Comparison of ENCODE assay signal across 19 cellular contexts in the genomic region with DNA sequence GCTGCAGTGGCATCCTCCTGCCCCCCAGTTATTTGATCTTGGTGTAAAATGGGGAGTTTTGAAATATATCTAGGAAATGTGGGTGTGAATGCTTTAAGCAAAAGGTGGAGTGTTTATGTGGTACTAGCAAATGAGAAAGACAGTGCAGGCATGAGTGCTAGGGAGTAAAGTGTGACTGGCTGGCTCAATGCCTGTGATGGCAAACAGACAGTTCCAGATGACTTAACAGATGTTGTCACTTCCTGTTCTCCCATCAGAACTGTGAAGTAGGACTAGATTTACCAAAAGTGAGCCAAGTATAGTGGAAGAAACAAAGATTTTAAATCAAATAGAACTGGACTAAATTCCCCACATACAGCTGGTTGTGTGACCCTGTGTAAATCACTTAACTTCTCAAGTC. TPM values are rescaled to one million over a fixed set of nuclear protein-coding genes. Genes with fewer than 3 reads are reported as not detected.
A peak's percentile ranks its signal among the peaks of the same experiment; 100 is the strongest.
DNase-seq lines count a peak whose midpoint lies in the region; ATAC-seq, FAIRE-seq and TF ChIP-seq lines count a peak whose summit lies in the region.
"Had no signal": no experiment of that assay in that cellular context is flagged by ENCODE, and none has a peak within 500 bp of the region (broad histone marks: within the 10 kb centered on the region; RNA-seq: fewer than 3 reads in every experiment).

No MANE protein-coding gene starts in this region.

- no peak overlapping the region for H3K4me3 Mint-ChIP-seq in effector memory CD8-positive, alpha-beta T cell
- H3K4me3 Mint-ChIP-seq: activated CD4-positive, alpha-beta memory T cell treated with anti-CD3 and anti-CD28 coated beads for 36 hours; activated naive CD8-positive, alpha-beta T cell; activated T-cell treated with anti-CD3 and anti-CD28 coated beads, Interleukin-2, amount 50 U/mL, for 4 hours; stimulated activated naive CD8-positive, alpha-beta T cell treated with anti-CD3 and anti-CD28 coated beads, Interleukin-15, Interleukin-2, amounts not matched to agents 100 ng/mL and 50 ng/mL, for 24 hours had no signal

- no peak overlapping the region for H3K4me2 ChIP-seq in GM12878 (ENCODE audit: control insufficient read depth, insufficient read depth)

- DNase-seq in Right ventricle myocardium inferior (ENCODE audit: missing footprints) (no peak), cardiac septum (ENCODE audit: low spot score) (no peak), GM12878 (ENCODE audit: low read depth, low spot score) (no peak), renal cortical epithelial cell (ENCODE audit: low read depth) (peak; percentile 36), Ammon's horn (ENCODE audit: low spot score) (no peak), DMS114 treated with DMSO at 0.1 percent for 48 hours (lab: John Stamatoyannopoulos, UW; ENCODE audit: unreplicated experiment) (no peak)
- DNase-seq in effector memory CD8-positive, alpha-beta T cell, result no peak
- DNase-seq: activated CD4-positive, alpha-beta memory T cell treated with anti-CD3 and anti-CD28 coated beads for 36 hours; activated T-cell treated with anti-CD3 and anti-CD28 coated beads, Interleukin-2, amount 50 U/mL, for 4 hours; effector CD4-positive, alpha-beta T cell; H7; left cardiac atrium; OCI-M1; posterior cingulate gyrus; uterus had no signal

- H4K20me1 ChIP-seq in GM12878 (ENCODE audit: control insufficient read depth, insufficient read depth), result no peaks in the 10 kb centered on the region

- H3K36me3 Mint-ChIP-seq in effector memory CD8-positive, alpha-beta T cell (ENCODE audit: insufficient read depth), result no peaks in the 10 kb centered on the region
- H3K36me3 Mint-ChIP-seq: activated CD4-positive, alpha-beta memory T cell treated with anti-CD3 and anti-CD28 coated beads for 36 hours; activated naive CD8-positive, alpha-beta T cell had no signal

- peaks cover 17% of the 10 kb centered on the region for H3K4me1 ChIP-seq in GM12878 (ENCODE audit: control insufficient read depth, insufficient read depth, low read length)
- H3K4me1 ChIP-seq: uterus had no signal

- CTCF ChIA-PET in GM12878 (lab: Yijun Ruan, JAX), result no interaction called here

- no peak overlapping the region for H3K4me3 ChIP-seq in GM12878
- H3K4me3 ChIP-seq: uterus had no signal

- no peak overlapping the region for H2AFZ ChIP-seq in GM12878 (ENCODE audit: control insufficient read depth, low read depth, low read length)

- TF ChIP-seq RAD21 in GM12878 (IDR thresholded peaks at IDR 0.05; ENCODE audit: insufficient read depth, low read depth, low read length), result no peak

- no peak overlapping the region for H3K27ac Mint-ChIP-seq in effector memory CD8-positive, alpha-beta T cell
- H3K27ac Mint-ChIP-seq: activated CD4-positive, alpha-beta memory T cell treated with anti-CD3 and anti-CD28 coated beads for 36 hours; activated naive CD8-positive, alpha-beta T cell; stimulated activated naive CD8-positive, alpha-beta T cell treated with anti-CD3 and anti-CD28 coated beads, Interleukin-15, Interleukin-2, amounts not matched to agents 100 ng/mL and 50 ng/mL, for 24 hours had no signal

- no peaks in the 10 kb centered on the region for H3K27me3 ChIP-seq in GM12878 (replicated peaks in 1 of 2; ENCODE audit: control insufficient read depth in 2 of 2, insufficient read depth in 2 of 2, low read length in 1 of 2)
- H3K27me3 ChIP-seq: uterus had no signal

- SMC1A ChIA-PET in GM12878 (lab: Charles Lee; ENCODE audit: uncharacterized antibody, unreplicated experiment), result interaction anchor here (1.4 kb wide), 1 partner anchor 205 kb away, joined by 3 read pairs; no protein-coding TSS in a partner anchor

- no peak for TF ChIP-seq POLR2A in GM12878 (IDR thresholded peaks at IDR 0.05; ENCODE audit: low read depth, low read length)

- POLR2A ChIA-PET in GM12878 (lab: Charles Lee), result interaction anchor here (0.6 kb wide), 1 partner anchor 171 kb away, joined by 3 read pairs; no protein-coding TSS in a partner anchor

- intact Hi-C loops in Right ventricle myocardium inferior (cut with DNase I), result no loop called here
- intact Hi-C loops in cardiac septum (cut with DNase I), result no loop called here
- intact Hi-C loops in GM12878 (cut with micrococcal nuclease; ENCODE audit: unreplicated experiment), result no loop called here

- H3K27ac ChIP-seq in GM12878 (ENCODE audit: control insufficient read depth, insufficient read depth), result no peak overlapping the region
- H3K27ac ChIP-seq: uterus had no signal

- no peak for TF ChIP-seq CTCF in GM12878 (IDR thresholded peaks at IDR 0.05 in 2 of 3, conservative IDR thresholded peaks at IDR 0.05 in 1 of 3; ENCODE audit: control insufficient read depth in 2 of 3, extremely low read depth in 1 of 3, insufficient read depth in 1 of 3, low read depth in 3 of 3, low read length in 3 of 3)

- H3K79me2 ChIP-seq in GM12878 (ENCODE audit: control insufficient read depth, insufficient read depth, low read length), result no peaks in the 10 kb centered on the region

- peak; percentile 88 for FAIRE-seq in GM12878 (lab: Jason Lieb, UNC)
- FAIRE-seq: bronchial epithelial cell had no signal

- TF ChIP-seq EP300 in GM12878 (IDR thresholded peaks at IDR 0.05; ENCODE audit: borderline replicate concordance in 1 of 2, control insufficient read depth in 1 of 2, low read depth in 2 of 2, low read length in 2 of 2), result no peak

- no peaks in the 10 kb centered on the region for H3K9me3 ChIP-seq in GM12878 (replicated peaks; ENCODE audit: control insufficient read depth, insufficient read depth, low read length)
- H3K9me3 ChIP-seq: uterus had no signal

- no peaks in the 10 kb centered on the region for H3K27me3 Mint-ChIP-seq in effector memory CD8-positive, alpha-beta T cell
- H3K27me3 Mint-ChIP-seq: activated naive CD8-positive, alpha-beta T cell had no signal

- no peak overlapping the region for H3K9ac ChIP-seq in GM12878 (ENCODE audit: control insufficient read depth, insufficient read depth, low read length)

- H3K36me3 ChIP-seq in GM12878 (ENCODE audit: control insufficient read depth in 2 of 2, insufficient read depth in 2 of 2, low read length in 1 of 2), result no peaks in the 10 kb centered on the region
- H3K36me3 ChIP-seq: uterus had no signal

- no peaks in the 10 kb centered on the region for H3K9me3 Mint-ChIP-seq in effector memory CD8-positive, alpha-beta T cell
- H3K9me3 Mint-ChIP-seq: activated CD4-positive, alpha-beta memory T cell treated with anti-CD3 and anti-CD28 coated beads for 36 hours; activated T-cell treated with anti-CD3 and anti-CD28 coated beads, Interleukin-2, amount 50 U/mL, for 4 hours; stimulated activated naive CD8-positive, alpha-beta T cell treated with anti-CD3 and anti-CD28 coated beads, Interleukin-15, Interleukin-2, amounts not matched to agents 100 ng/mL and 50 ng/mL, for 24 hours had no signal

- peaks cover 11% of the 10 kb centered on the region in 2 donors for H3K4me1 Mint-ChIP-seq in effector memory CD8-positive, alpha-beta T cell (ENCODE audit: low read depth in 2 of 2)

- ATAC-seq in Right ventricle myocardium inferior (peak; percentile 62), HG03354 (IDR thresholded peaks at IDR 0.05; ENCODE audit: poor library complexity, severe bottlenecking, unreplicated experiment) (peak; percentile 20), GM12878 (peak; percentile 47)
- no peak for ATAC-seq in effector memory CD8-positive, alpha-beta T cell (replicated peaks)
- ATAC-seq: activated T-cell treated with anti-CD3 and anti-CD28 coated beads, Interleukin-2, amount 50 U/mL, for 4 hours had no signal

- BruUV-seq in GM12878 (replicated peaks; lab: Mats Ljungman, UMichigan), result no TSS peak

- RAD21 ChIA-PET in GM12878 (lab: Charles Lee; ENCODE audit: unreplicated experiment), result no interaction called here

- in situ Hi-C loops in GM12878 (cut with MboI), result loop anchor here (10.0 kb wide), 1 partner anchor 204 kb away; no protein-coding TSS in a partner anchor

TF ChIP-seq in GM12878, 131 proteins besides CTCF, POLR2A, EP300 and RAD21:
- TF ChIP-seq, protein P1, sequence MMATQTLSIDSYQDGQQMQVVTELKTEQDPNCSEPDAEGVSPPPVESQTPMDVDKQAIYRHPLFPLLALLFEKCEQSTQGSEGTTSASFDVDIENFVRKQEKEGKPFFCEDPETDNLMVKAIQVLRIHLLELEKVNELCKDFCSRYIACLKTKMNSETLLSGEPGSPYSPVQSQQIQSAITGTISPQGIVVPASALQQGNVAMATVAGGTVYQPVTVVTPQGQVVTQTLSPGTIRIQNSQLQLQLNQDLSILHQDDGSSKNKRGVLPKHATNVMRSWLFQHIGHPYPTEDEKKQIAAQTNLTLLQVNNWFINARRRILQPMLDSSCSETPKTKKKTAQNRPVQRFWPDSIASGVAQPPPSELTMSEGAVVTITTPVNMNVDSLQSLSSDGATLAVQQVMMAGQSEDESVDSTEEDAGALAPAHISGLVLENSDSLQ (IDR thresholded peaks at IDR 0.05), result peak; percentile 35; the same call in 1 of the 2 replicates
- TF ChIP-seq SMAD5 (IDR thresholded peaks at IDR 0.05; ENCODE audit: low read depth), result no peak

RNA-seq across cellular contexts. Expression of a gene that starts 8.4 kb away (rescaled TPM):
- total RNA-seq in Right ventricle myocardium inferior (9.9 TPM), cardiac septum (6.4 TPM), GM12878 (2014; rRNA removed) (5.2 and 6.3 TPM in 2 replicates), GM12878 (2014; rRNA removed; fragmentation: Illumina TruSeq; extraction: Trizol) (2.5 and 3.0 TPM in 2 replicates), GM12878 (2021) (12.5 and 14.5 TPM in 2 replicates), renal cortical epithelial cell (9.0 and 31.7 TPM in 2 replicates)
- total RNA-seq in GM12878 (2013; cell fraction: nucleolus; rRNA removed), result 1.8 and 3.0 TPM in 2 replicates
- polyA plus RNA-seq in GM12878 (2011; ENCODE audit: low read depth), result 3.2 TPM
- polyA plus RNA-seq in GM12878 (2011; rRNA removed) (1.7 and 3.4 TPM in 2 replicates), GM12878 (2014; fragmentation: Illumina TruSeq; extraction: Trizol) (4.9 and 5.1 TPM in 2 replicates), GM12878 (2014; fragmentation: Nextera tagmentation; extraction: Ambion mirVana) (1 to 10 TPM in 1 of 2 experiments, under 1 TPM in 1; 0.92 to 1.4 TPM), GM12878 (2014; rRNA removed) (2.8 and 5.5 TPM in 2 replicates), GM12878 (2016; fragmentation: Nextera tagmentation; extraction: Ambion mirVana) (1 to 10 TPM; 2.6 to 2.7 TPM)
- polyA plus RNA-seq in GM12878 (2011; cell fraction: cytosol; rRNA removed), result 3.2 and 3.4 TPM in 2 replicates
- 5.4 and 14.7 TPM in 2 replicates for polyA plus RNA-seq in GM12878 (2011; cell fraction: nucleus; rRNA removed)
- polyA plus RNA-seq in GM12878 (2012), result 4.5 and 5.6 TPM in 2 replicates
- 7.2 and 9.7 TPM in 2 replicates for polyA minus RNA-seq in GM12878 (2011; rRNA and poly(A)+ RNA removed)
- 3.6 and 4.6 TPM in 2 replicates for polyA minus RNA-seq in GM12878 (2011; cell fraction: cytosol; rRNA and poly(A)+ RNA removed)
- polyA minus RNA-seq in GM12878 (2011; cell fraction: nucleus; rRNA and poly(A)+ RNA removed), result 1.6 and 11.7 TPM in 2 replicates
